Comparison of ENCODE assay signal across 16 cellular contexts in genomic region chr2:54955674-54956391, GRCh38.
DNase-seq lines count a peak whose midpoint lies in the region; TF ChIP-seq lines count a peak whose summit lies in the region.
"Had no signal": no experiment of that assay in that cellular context is flagged by ENCODE, and none has a peak within 500 bp of the region (broad histone marks: within the 10 kb centered on the region; RNA-seq: fewer than 3 reads in every experiment).

No MANE protein-coding gene starts in this region.

- H2AFZ ChIP-seq in mammary epithelial cell (ENCODE audit: low read depth, low read length): no peak overlapping the region

- H3K9me3 ChIP-seq in breast epithelium: no peaks in the 10 kb centered on the region
- no peaks in the 10 kb centered on the region for H3K9me3 ChIP-seq in mammary epithelial cell (replicated peaks; ENCODE audit: insufficient read depth, low read length)
- no peaks in the 10 kb centered on the region for H3K9me3 ChIP-seq in esophagus muscularis mucosa
- no peaks in the 10 kb centered on the region for H3K9me3 ChIP-seq in A673 (ENCODE audit: low read depth, low read length, poor library complexity, severe bottlenecking)
- H3K9me3 ChIP-seq: upper lobe of left lung had no signal

- H3K27ac ChIP-seq in breast epithelium: peak overlapping the region; percentile 40 to 68
- no peak overlapping the region for H3K27ac ChIP-seq in mammary epithelial cell (ENCODE audit: insufficient read depth, low read depth, low read length)
- H3K27ac ChIP-seq in esophagus muscularis mucosa (replicated peaks in 1 of 4): no peak overlapping the region
- no peak overlapping the region for H3K27ac ChIP-seq in A673 (ENCODE audit: low read depth, low read length, poor library complexity, severe bottlenecking)
- H3K27ac ChIP-seq: RWPE1 had no signal

- intact Hi-C loops in breast epithelium (cut with DNase I; ENCODE audit: low total_unique reads) (no loop called here), mammary epithelial cell (cut with micrococcal nuclease) (no loop called here), esophagus muscularis mucosa (cut with DNase I) (no loop called here), A673 (cut with micrococcal nuclease; ENCODE audit: unreplicated experiment) (no loop called here)

- TF ChIP-seq CTCF in breast epithelium (IDR thresholded peaks at IDR 0.05): no peak
- no peak for TF ChIP-seq CTCF in mammary epithelial cell (conservative IDR thresholded peaks at IDR 0.05 in 1 of 2, IDR thresholded peaks at IDR 0.05 in 1 of 2; ENCODE audit: extremely low read depth in 1 of 2, insufficient read depth in 1 of 2, low read depth in 1 of 2, low read length in 2 of 2)
- no peak for TF ChIP-seq CTCF in esophagus muscularis mucosa (IDR thresholded peaks at IDR 0.05)
- no peak for TF ChIP-seq CTCF in A673 (conservative IDR thresholded peaks at IDR 0.05; ENCODE audit: low read depth, low read length)

- CTCF ChIA-PET in mammary epithelial cell (lab: Charles Lee; ENCODE audit: low non-redundant PET) (no interaction called here), A673 (lab: Charles Lee) (no interaction called here)

- TF ChIP-seq EP300 in esophagus muscularis mucosa (IDR thresholded peaks at IDR 0.05): no peak

- no peaks in the 10 kb centered on the region for H3K4me1 ChIP-seq in breast epithelium
- no peaks in the 10 kb centered on the region for H3K4me1 ChIP-seq in mammary epithelial cell (ENCODE audit: insufficient read depth, low read length)
- H3K4me1 ChIP-seq in esophagus muscularis mucosa: peaks cover 0 to 12% (median 2%) of the 10 kb centered on the region in 4 donors
- H3K4me1 ChIP-seq in A673 (ENCODE audit: insufficient read depth, low read length, poor library complexity, severe bottlenecking): peaks cover 20% of the 10 kb centered on the region

- TF ChIP-seq POLR2A in breast epithelium (IDR thresholded peaks at IDR 0.05) (no peak), esophagus muscularis mucosa (IDR thresholded peaks at IDR 0.05; ENCODE audit: low read depth) (no peak)

- no TSS peak for BruUV-seq in mammary epithelial cell (replicated peaks; lab: Mats Ljungman, UMichigan)
- no TSS peak for BruUV-seq in A673 (replicated peaks; lab: Mats Ljungman, UMichigan)

- in situ Hi-C loops in mammary epithelial cell (cut with MboI; ENCODE audit: low sequenced_read_pairs in 2 of 2): no loop called here

- H3K4me3 ChIP-seq in breast epithelium: no peak overlapping the region
- H3K4me3 ChIP-seq in mammary epithelial cell (replicated peaks in 1 of 3; ENCODE audit: insufficient read depth in 1 of 3, low read depth in 2 of 3, low read length in 3 of 3): no peak overlapping the region
- no peak overlapping the region for H3K4me3 ChIP-seq in esophagus muscularis mucosa
- no peak overlapping the region for H3K4me3 ChIP-seq in A673 (ENCODE audit: low read depth, low read length, poor library complexity, severe bottlenecking)
- H3K4me3 ChIP-seq: upper lobe of left lung had no signal

- H3K4me2 ChIP-seq in mammary epithelial cell (ENCODE audit: insufficient read depth, low read depth, low read length): no peak overlapping the region

- H4K20me1 ChIP-seq in mammary epithelial cell (ENCODE audit: insufficient read depth, low read length): no peaks in the 10 kb centered on the region

- dilution Hi-C loops in mammary epithelial cell (cut with HindIII; ENCODE audit: low sequenced_read_pairs): no loop called here

- H3K9ac ChIP-seq in mammary epithelial cell (ENCODE audit: insufficient read depth, low read length): no peak overlapping the region

- POLR2A ChIA-PET in A673 (lab: Charles Lee; ENCODE audit: low non-redundant PET): no interaction called here

- H3K36me3 ChIP-seq in breast epithelium: no peaks in the 10 kb centered on the region
- no peaks in the 10 kb centered on the region for H3K36me3 ChIP-seq in mammary epithelial cell (ENCODE audit: insufficient read depth, low read length)
- no peaks in the 10 kb centered on the region for H3K36me3 ChIP-seq in esophagus muscularis mucosa
- no peaks in the 10 kb centered on the region for H3K36me3 ChIP-seq in A673 (ENCODE audit: insufficient read depth, low read length, poor library complexity, severe bottlenecking)
- H3K36me3 ChIP-seq: upper lobe of left lung had no signal

- 84% methylated on average over 7 of the region's 7 CpGs for WGBS in mammary epithelial cell (ENCODE audit: low coverage, missing lambda C conversion rate)
- WGBS in esophagus muscularis mucosa: 52% methylated on average over 7 of the region's 7 CpGs

- H3K79me2 ChIP-seq in mammary epithelial cell (ENCODE audit: insufficient read depth, low read length): no peaks in the 10 kb centered on the region

- H3K27me3 ChIP-seq in breast epithelium: no peaks in the 10 kb centered on the region
- H3K27me3 ChIP-seq in mammary epithelial cell (ENCODE audit: insufficient read depth, low read length): no peaks in the 10 kb centered on the region
- H3K27me3 ChIP-seq in esophagus muscularis mucosa: no peaks in the 10 kb centered on the region
- H3K27me3 ChIP-seq in A673 (replicated peaks; ENCODE audit: insufficient read depth, low read depth, low read length, poor library complexity): no peaks in the 10 kb centered on the region
- H3K27me3 ChIP-seq: upper lobe of left lung had no signal

- DNase-seq in breast epithelium (ENCODE audit: low spot score in 2 of 2): no peak
- DNase-seq in mammary epithelial cell: no peak
- DNase-seq in SW480 (ENCODE audit: low spot score): peak; percentile 54
- peak; percentile 34 for DNase-seq in kidney tubule cell (ENCODE audit: low spot score)
- DNase-seq in medulla oblongata (ENCODE audit: extremely low spot score): no peak
- no peak for DNase-seq in esophagus muscularis mucosa (ENCODE audit: extremely low spot score)
- no peak for DNase-seq in HK-2 (ENCODE audit: unreplicated experiment)
- no peak for DNase-seq in A673 (ENCODE audit: low spot score)
- DNase-seq: activated CD8-positive, alpha-beta memory T cell treated with anti-CD3 and anti-CD28 coated beads for 24 hours; activated gamma-delta T cell treated with Interleukin-2 at 50 U/mL for 16 hours; GOT3; NCI-H526; stimulated activated CD4-positive, alpha-beta T cell treated with anti-CD3 and anti-CD28 coated beads, Interleukin-2, amount 100 ng/mL, for 48 hours; T-helper 17 cell; upper lobe of left lung had no signal

Comparison
In these comparisons a context has a peak if more than half of its experiments do, and no peak if none do; other contexts are left out.
1. H3K27ac ChIP-seq: peak in breast epithelium (2 of 2); none in mammary epithelial cell (single experiment), esophagus muscularis mucosa (0 of 4) and A673 (single experiment).
2. DNase-seq: peak in SW480 (single experiment) and kidney tubule cell (single experiment); none in breast epithelium (0 of 2), mammary epithelial cell (single experiment), medulla oblongata (single experiment), esophagus muscularis mucosa (single experiment), HK-2 (single experiment) and A673 (single experiment).